1 cellular context compared by ENCODE assay signal in the genomic region with DNA sequence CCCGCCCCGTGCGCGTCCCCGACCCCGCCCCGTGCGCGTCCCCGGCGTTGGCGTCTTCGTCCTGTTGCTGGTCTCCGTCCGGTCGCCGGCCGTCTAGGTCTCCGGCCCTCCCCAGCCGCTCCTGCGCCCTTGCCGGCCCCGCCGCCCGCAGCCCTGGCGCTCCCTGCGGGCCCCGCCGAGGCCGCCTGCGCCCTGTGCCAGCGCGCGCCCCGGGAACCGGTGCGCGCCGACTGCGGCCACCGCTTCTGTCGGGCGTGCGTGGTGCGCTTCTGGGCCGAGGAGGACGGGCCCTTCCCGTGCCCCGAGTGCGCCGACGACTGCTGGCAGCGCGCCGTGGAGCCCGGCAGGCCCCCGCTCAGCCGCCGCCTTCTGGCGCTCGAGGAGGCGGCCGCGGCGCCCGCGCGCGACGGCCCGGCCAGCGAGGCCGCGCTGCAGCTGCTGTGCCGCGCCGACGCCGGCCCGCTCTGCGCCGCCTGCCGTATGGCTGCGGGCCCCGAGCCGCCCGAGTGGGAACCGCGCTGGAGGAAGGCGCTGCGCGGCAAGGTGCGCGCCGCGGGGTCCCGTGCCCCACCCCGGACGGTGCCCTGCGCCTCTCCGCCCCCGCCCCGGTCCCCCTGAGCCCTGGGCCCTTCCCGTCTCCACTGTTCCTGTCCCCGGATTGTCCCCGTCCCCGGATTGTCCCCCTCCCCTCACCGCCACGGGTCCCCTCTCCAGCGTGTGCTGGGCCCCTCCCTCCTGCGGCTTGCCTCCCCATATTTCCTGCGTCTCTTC.
TF ChIP-seq lines count a peak whose summit lies in the region.

TSS of gene RNF187 (plus strand) at position 47 of the 771 bp plus-strand sequence.

TF ChIP-seq in K562, 482 proteins besides CTCF, POLR2A, EP300 and RAD21 (continued from another document and continues in another):
- TF ChIP-seq, protein P1, sequence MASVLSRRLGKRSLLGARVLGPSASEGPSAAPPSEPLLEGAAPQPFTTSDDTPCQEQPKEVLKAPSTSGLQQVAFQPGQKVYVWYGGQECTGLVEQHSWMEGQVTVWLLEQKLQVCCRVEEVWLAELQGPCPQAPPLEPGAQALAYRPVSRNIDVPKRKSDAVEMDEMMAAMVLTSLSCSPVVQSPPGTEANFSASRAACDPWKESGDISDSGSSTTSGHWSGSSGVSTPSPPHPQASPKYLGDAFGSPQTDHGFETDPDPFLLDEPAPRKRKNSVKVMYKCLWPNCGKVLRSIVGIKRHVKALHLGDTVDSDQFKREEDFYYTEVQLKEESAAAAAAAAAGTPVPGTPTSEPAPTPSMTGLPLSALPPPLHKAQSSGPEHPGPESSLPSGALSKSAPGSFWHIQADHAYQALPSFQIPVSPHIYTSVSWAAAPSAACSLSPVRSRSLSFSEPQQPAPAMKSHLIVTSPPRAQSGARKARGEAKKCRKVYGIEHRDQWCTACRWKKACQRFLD (CRISPR knock-in tag; IDR thresholded peaks at IDR 0.05) = peak; percentile 51
- no peak for TF ChIP-seq HBP1 (CRISPR knock-in tag; IDR thresholded peaks at IDR 0.05)
- no peak for TF ChIP-seq ZNF57 (CRISPR knock-in tag; IDR thresholded peaks at IDR 0.05)
- no peak for TF ChIP-seq PML (IDR thresholded peaks at IDR 0.05; ENCODE audit: low read length)
- no peak; the same call in none of the 2 replicates for TF ChIP-seq ZNF121 (CRISPR knock-in tag; conservative IDR thresholded peaks at IDR 0.05)
- TF ChIP-seq SIN3B (IDR thresholded peaks at IDR 0.05; ENCODE audit: low read depth) = peak; percentile 46
- TF ChIP-seq ZNF263 (CRISPR knock-in tag; IDR thresholded peaks at IDR 0.05; ENCODE audit: borderline replicate concordance) = no peak
- no peak for TF ChIP-seq NELFE (IDR thresholded peaks at IDR 0.05; ENCODE audit: insufficient read depth, insufficient read length)
- no peak for TF ChIP-seq MTA1 (IDR thresholded peaks at IDR 0.05; ENCODE audit: borderline replicate concordance)
- TF ChIP-seq ZNF282 (CRISPR knock-in tag; IDR thresholded peaks at IDR 0.05) = no peak
- TF ChIP-seq PRMT5 (CRISPR knock-in tag; IDR thresholded peaks at IDR 0.05) = no peak
- TF ChIP-seq, protein P2, sequence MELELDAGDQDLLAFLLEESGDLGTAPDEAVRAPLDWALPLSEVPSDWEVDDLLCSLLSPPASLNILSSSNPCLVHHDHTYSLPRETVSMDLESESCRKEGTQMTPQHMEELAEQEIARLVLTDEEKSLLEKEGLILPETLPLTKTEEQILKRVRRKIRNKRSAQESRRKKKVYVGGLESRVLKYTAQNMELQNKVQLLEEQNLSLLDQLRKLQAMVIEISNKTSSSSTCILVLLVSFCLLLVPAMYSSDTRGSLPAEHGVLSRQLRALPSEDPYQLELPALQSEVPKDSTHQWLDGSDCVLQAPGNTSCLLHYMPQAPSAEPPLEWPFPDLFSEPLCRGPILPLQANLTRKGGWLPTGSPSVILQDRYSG (tag; conservative IDR thresholded peaks at IDR 0.05; ENCODE audit: low read depth) = no peak
- TF ChIP-seq SIRT6 (IDR thresholded peaks at IDR 0.05; ENCODE audit: low read depth, low read length) = no peak
- TF ChIP-seq ZSCAN29 (IDR thresholded peaks at IDR 0.05) = peak; percentile 62; the same call in 1 of the 2 replicates
- no peak for TF ChIP-seq CEBPG (CRISPR knock-in tag; IDR thresholded peaks at IDR 0.05)
- TF ChIP-seq CEBPG (tag; conservative IDR thresholded peaks at IDR 0.05 in 1 of 2, IDR thresholded peaks at IDR 0.05 in 1 of 2) = no peak
- no peak for TF ChIP-seq DPF2 (IDR thresholded peaks at IDR 0.05)
- TF ChIP-seq ZNF277 (CRISPR knock-in tag; IDR thresholded peaks at IDR 0.05; ENCODE audit: borderline replicate concordance) = no peak
- no peak for TF ChIP-seq SMC3 (conservative IDR thresholded peaks at IDR 0.05; ENCODE audit: insufficient read depth, low read depth, low read length)
- no peak for TF ChIP-seq ZNF699 (CRISPR knock-in tag; IDR thresholded peaks at IDR 0.05; ENCODE audit: insufficient replicate concordance)
- TF ChIP-seq, protein P3, sequence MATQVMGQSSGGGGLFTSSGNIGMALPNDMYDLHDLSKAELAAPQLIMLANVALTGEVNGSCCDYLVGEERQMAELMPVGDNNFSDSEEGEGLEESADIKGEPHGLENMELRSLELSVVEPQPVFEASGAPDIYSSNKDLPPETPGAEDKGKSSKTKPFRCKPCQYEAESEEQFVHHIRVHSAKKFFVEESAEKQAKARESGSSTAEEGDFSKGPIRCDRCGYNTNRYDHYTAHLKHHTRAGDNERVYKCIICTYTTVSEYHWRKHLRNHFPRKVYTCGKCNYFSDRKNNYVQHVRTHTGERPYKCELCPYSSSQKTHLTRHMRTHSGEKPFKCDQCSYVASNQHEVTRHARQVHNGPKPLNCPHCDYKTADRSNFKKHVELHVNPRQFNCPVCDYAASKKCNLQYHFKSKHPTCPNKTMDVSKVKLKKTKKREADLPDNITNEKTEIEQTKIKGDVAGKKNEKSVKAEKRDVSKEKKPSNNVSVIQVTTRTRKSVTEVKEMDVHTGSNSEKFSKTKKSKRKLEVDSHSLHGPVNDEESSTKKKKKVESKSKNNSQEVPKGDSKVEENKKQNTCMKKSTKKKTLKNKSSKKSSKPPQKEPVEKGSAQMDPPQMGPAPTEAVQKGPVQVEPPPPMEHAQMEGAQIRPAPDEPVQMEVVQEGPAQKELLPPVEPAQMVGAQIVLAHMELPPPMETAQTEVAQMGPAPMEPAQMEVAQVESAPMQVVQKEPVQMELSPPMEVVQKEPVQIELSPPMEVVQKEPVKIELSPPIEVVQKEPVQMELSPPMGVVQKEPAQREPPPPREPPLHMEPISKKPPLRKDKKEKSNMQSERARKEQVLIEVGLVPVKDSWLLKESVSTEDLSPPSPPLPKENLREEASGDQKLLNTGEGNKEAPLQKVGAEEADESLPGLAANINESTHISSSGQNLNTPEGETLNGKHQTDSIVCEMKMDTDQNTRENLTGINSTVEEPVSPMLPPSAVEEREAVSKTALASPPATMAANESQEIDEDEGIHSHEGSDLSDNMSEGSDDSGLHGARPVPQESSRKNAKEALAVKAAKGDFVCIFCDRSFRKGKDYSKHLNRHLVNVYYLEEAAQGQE (CRISPR knock-in tag; IDR thresholded peaks at IDR 0.05; ENCODE audit: low read depth) = no peak; the same call in 1 of the 2 replicates
- TF ChIP-seq ZNF830 (CRISPR knock-in tag; IDR thresholded peaks at IDR 0.05) = no peak
- no peak for TF ChIP-seq FIP1L1 (IDR thresholded peaks at IDR 0.05; ENCODE audit: low read depth, low read length, poor library complexity, severe bottlenecking)
- TF ChIP-seq ZBTB8A (IDR thresholded peaks at IDR 0.05; ENCODE audit: partially characterized antibody) = no peak
- no peak for TF ChIP-seq MYBL2 (IDR thresholded peaks at IDR 0.05; ENCODE audit: low read depth)
- no peak for TF ChIP-seq MYBL2 (CRISPR knock-in tag; IDR thresholded peaks at IDR 0.05; ENCODE audit: borderline replicate concordance)
- no peak for TF ChIP-seq MEF2A (IDR thresholded peaks at IDR 0.05; ENCODE audit: control insufficient read depth, low read depth, low read length)
- TF ChIP-seq ZNF146 (CRISPR knock-in tag; IDR thresholded peaks at IDR 0.05; ENCODE audit: unreplicated experiment) = no peak
- no peak for TF ChIP-seq JUND (IDR thresholded peaks at IDR 0.05; ENCODE audit: borderline replicate concordance, low read depth, low read length)
- no peak for TF ChIP-seq JUND (tag; IDR thresholded peaks at IDR 0.05; ENCODE audit: borderline replicate concordance, low read depth, low read length)
- TF ChIP-seq FOXO4 (CRISPR knock-in tag; IDR thresholded peaks at IDR 0.05) = no peak
- no peak for TF ChIP-seq ZFP1 (CRISPR knock-in tag; IDR thresholded peaks at IDR 0.05)
- no peak for TF ChIP-seq TCF7L2 (IDR thresholded peaks at IDR 0.05; ENCODE audit: low read depth, low read length)
- no peak; the same call in 1 of the 2 replicates for TF ChIP-seq ZBTB7A (IDR thresholded peaks at IDR 0.05; ENCODE audit: borderline replicate concordance, control insufficient read depth, low read depth, low read length)
- no peak for TF ChIP-seq NR0B1 (IDR thresholded peaks at IDR 0.05; ENCODE audit: partially characterized antibody)
- no peak for TF ChIP-seq MCM7 (IDR thresholded peaks at IDR 0.05)
- TF ChIP-seq, protein P4, sequence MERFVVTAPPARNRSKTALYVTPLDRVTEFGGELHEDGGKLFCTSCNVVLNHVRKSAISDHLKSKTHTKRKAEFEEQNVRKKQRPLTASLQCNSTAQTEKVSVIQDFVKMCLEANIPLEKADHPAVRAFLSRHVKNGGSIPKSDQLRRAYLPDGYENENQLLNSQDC (CRISPR knock-in tag; IDR thresholded peaks at IDR 0.05) = no peak
- TF ChIP-seq HEY1 (CRISPR knock-in tag; IDR thresholded peaks at IDR 0.05; ENCODE audit: borderline replicate concordance) = no peak
- TF ChIP-seq ZKSCAN3 (CRISPR knock-in tag; IDR thresholded peaks at IDR 0.05) = no peak
- TF ChIP-seq HNRNPH1 (optimal IDR thresholded peaks at IDR 0.05; ENCODE audit: low read depth, low read length) = no peak
- TF ChIP-seq ETV6 (IDR thresholded peaks at IDR 0.05; ENCODE audit: borderline replicate concordance in 1 of 2, low read depth in 2 of 2, low read length in 1 of 2) = no peak
- no peak; the same call in 1 of the 2 replicates for TF ChIP-seq ETV6 (CRISPR knock-in tag; IDR thresholded peaks at IDR 0.05; ENCODE audit: borderline replicate concordance)
- TF ChIP-seq ZNF175 (CRISPR knock-in tag; IDR thresholded peaks at IDR 0.05; ENCODE audit: low read depth) = no peak; the same call in none of the 2 replicates
- no peak for TF ChIP-seq ZNF780A (CRISPR knock-in tag; IDR thresholded peaks at IDR 0.05)
- TF ChIP-seq ZSCAN32 (CRISPR knock-in tag; IDR thresholded peaks at IDR 0.05) = no peak
- no peak for TF ChIP-seq CREB5 (CRISPR knock-in tag; IDR thresholded peaks at IDR 0.05)
- no peak for TF ChIP-seq ZNF79 (CRISPR knock-in tag; IDR thresholded peaks at IDR 0.05; ENCODE audit: low read depth)
- no peak for TF ChIP-seq ZBTB17 (CRISPR knock-in tag; IDR thresholded peaks at IDR 0.05)
- TF ChIP-seq SOX6 (IDR thresholded peaks at IDR 0.05) = no peak
- TF ChIP-seq TBL1XR1 (IDR thresholded peaks at IDR 0.05; ENCODE audit: low read length in 2 of 2) = 0 out of 4 replicates have a peak, but pooled peaks of 1 of the 2 experiments have one; percentile 9
- TF ChIP-seq ZNF589 (CRISPR knock-in tag; IDR thresholded peaks at IDR 0.05; ENCODE audit: low read depth) = no peak
- no peak for TF ChIP-seq HNRNPK (IDR thresholded peaks at IDR 0.05; ENCODE audit: low read depth, low read length, poor library complexity, severe bottlenecking)
